ENCODE assay signal across 12 cellular contexts in genomic region chr22:38501797-38502672, GRCh38. TPM values are rescaled to one million over a fixed set of nuclear protein-coding genes. Genes with fewer than 3 reads are reported as not detected.
DNase-seq lines count a peak whose midpoint lies in the region; ATAC-seq lines count a peak whose summit lies in the region.
"Had no signal": no experiment of that assay in that cellular context is flagged by ENCODE, and none has a peak within 500 bp of the region (broad histone marks: within the 10 kb centered on the region; RNA-seq: fewer than 3 reads in every experiment).

No MANE protein-coding gene starts in this region.

- H3K4ac ChIP-seq in mesenchymal stem cell (ENCODE audit: low read depth in 1 of 2, low read length in 2 of 2) = no peak overlapping the region

- peaks cover 74% of the 10 kb centered on the region for H3K36me3 Mint-ChIP-seq in activated naive CD8-positive, alpha-beta T cell treated with anti-CD3 and anti-CD28 coated beads, Interleukin-2, amount 50 U/mL, for 24 hours (ENCODE audit: low read depth)

- no peak overlapping the region for H2BK5ac ChIP-seq in mesenchymal stem cell (ENCODE audit: low read depth, low read length, poor library complexity, severe bottlenecking)

- intact Hi-C loops in right cardiac atrium (cut with DNase I) (loop anchor here in 1 of 4 donors (10.0 kb wide), 1 partner anchor 97 kb away; no protein-coding TSS in a partner anchor), cardiac septum (cut with DNase I) (loop anchor here (5.0 kb wide), 1 partner anchor 35 kb away; the partner anchor contains the start of gene KDELR3)

- H3K4me2 ChIP-seq in mesenchymal stem cell (ENCODE audit: low read length, poor library complexity, severe bottlenecking) = no peak overlapping the region

- no peak overlapping the region for H4K8ac ChIP-seq in mesenchymal stem cell (ENCODE audit: low read length)

- H3K27me3 ChIP-seq in right cardiac atrium (ENCODE audit: control insufficient read depth, insufficient read depth) (no peaks in the 10 kb centered on the region), mesenchymal stem cell (ENCODE audit: control insufficient read depth in 1 of 2, insufficient read depth in 1 of 2, low read length in 2 of 2) (no peaks in the 10 kb centered on the region)

- H3K27ac Mint-ChIP-seq in activated naive CD8-positive, alpha-beta T cell treated with anti-CD3 and anti-CD28 coated beads, Interleukin-2, amount 50 U/mL, for 24 hours = peak overlapping the region; percentile 98

- peaks cover 62% of the 10 kb centered on the region for H3K4me1 Mint-ChIP-seq in activated naive CD8-positive, alpha-beta T cell treated with anti-CD3 and anti-CD28 coated beads, Interleukin-2, amount 50 U/mL, for 24 hours

- no peak overlapping the region for H3K27ac ChIP-seq in right cardiac atrium (ENCODE audit: low read length)
- H3K27ac ChIP-seq in mesenchymal stem cell (ENCODE audit: low read length, poor library complexity, severe bottlenecking) = no peak overlapping the region

- no peaks in the 10 kb centered on the region for H3K27me3 Mint-ChIP-seq in activated naive CD8-positive, alpha-beta T cell treated with anti-CD3 and anti-CD28 coated beads, Interleukin-2, amount 50 U/mL, for 24 hours

- DNase-seq in right cardiac atrium (no peak), cardiac septum (ENCODE audit: low spot score) (no peak), mesenchymal stem cell (no peak), A172 (ENCODE audit: low spot score) (no peak), NCI-H1417 (lab: John Stamatoyannopoulos, UW) (no peak), NCI-H146 (lab: John Stamatoyannopoulos, UW) (no peak)
- DNase-seq in activated naive CD8-positive, alpha-beta T cell treated with anti-CD3 and anti-CD28 coated beads, Interleukin-2, amount 50 U/mL, for 24 hours = no peak
- DNase-seq: activated CD8-positive, alpha-beta memory T cell treated with anti-CD3 and anti-CD28 coated beads, Interleukin-2, amount 50 U/mL, for 4 hours; Right ventricle myocardium superior; stimulated activated naive CD4-positive, alpha-beta T cell treated with Interleukin-2 at 50 U/mL for 16 hours had no signal

- 80% methylated on average over 10 of the region's 10 CpGs for WGBS in right cardiac atrium
- WGBS in mesenchymal stem cell = 97% methylated on average over 8 of the region's 10 CpGs

- no peak overlapping the region for H3K14ac ChIP-seq in mesenchymal stem cell (ENCODE audit: low read length in 2 of 2)

- peak overlapping the region; percentile 96 for H3K4me3 Mint-ChIP-seq in activated naive CD8-positive, alpha-beta T cell treated with anti-CD3 and anti-CD28 coated beads, Interleukin-2, amount 50 U/mL, for 24 hours

- no peak for ATAC-seq in right cardiac atrium
- no peak for ATAC-seq in activated naive CD8-positive, alpha-beta T cell treated with anti-CD3 and anti-CD28 coated beads, Interleukin-2, amount 50 U/mL, for 24 hours
- ATAC-seq in HG03025 (IDR thresholded peaks at IDR 0.05; ENCODE audit: low FRiP score, unreplicated experiment) = no peak

- no peaks in the 10 kb centered on the region for H3K9me3 Mint-ChIP-seq in activated naive CD8-positive, alpha-beta T cell treated with anti-CD3 and anti-CD28 coated beads, Interleukin-2, amount 50 U/mL, for 24 hours

- no peak overlapping the region for H2AFZ ChIP-seq in mesenchymal stem cell (ENCODE audit: low read depth, low read length)

- no peak overlapping the region for H2BK120ac ChIP-seq in mesenchymal stem cell (ENCODE audit: low read depth, low read length)

- H3K18ac ChIP-seq in mesenchymal stem cell (ENCODE audit: low read depth in 1 of 2, low read length in 2 of 2) = no peak overlapping the region

- no peak overlapping the region for H2BK15ac ChIP-seq in mesenchymal stem cell (ENCODE audit: low read depth, poor library complexity, severe bottlenecking)

- H3K9ac ChIP-seq in mesenchymal stem cell (ENCODE audit: low read length) = peak overlapping the region; percentile 99

- no peaks in the 10 kb centered on the region for H3K79me1 ChIP-seq in mesenchymal stem cell (replicated peaks; ENCODE audit: low read length, poor library complexity, severe bottlenecking)

- H3K4me1 ChIP-seq in right cardiac atrium (ENCODE audit: control insufficient read depth, insufficient read depth, low read length) (peaks cover 3% of the 10 kb centered on the region), mesenchymal stem cell (ENCODE audit: control insufficient read depth, insufficient read depth, low read depth, low read length) (peaks cover 4% of the 10 kb centered on the region)

- H3K4me3 ChIP-seq in right cardiac atrium (ENCODE audit: low read length) = peak overlapping the region; percentile 31
- peak overlapping the region in 1 of 2 experiments; percentile 84 for H3K4me3 ChIP-seq in mesenchymal stem cell (ENCODE audit: insufficient read depth in 1 of 2, low read depth in 1 of 2, low read length in 2 of 2)

- H3K36me3 ChIP-seq in mesenchymal stem cell (ENCODE audit: control insufficient read depth in 1 of 2, insufficient read depth in 2 of 2, low read depth in 1 of 2, low read length in 2 of 2) = peaks cover 27 to 67% of the 10 kb centered on the region in 2 experiments

- H3K9me3 ChIP-seq in right cardiac atrium (ENCODE audit: control insufficient read depth, low read length) (no peaks in the 10 kb centered on the region), mesenchymal stem cell (ENCODE audit: control insufficient read depth, low read length) (no peaks in the 10 kb centered on the region)

- H3K23ac ChIP-seq in mesenchymal stem cell (ENCODE audit: low read length in 2 of 2) = no peak overlapping the region

- no peak overlapping the region for H4K91ac ChIP-seq in mesenchymal stem cell (ENCODE audit: low read length)

- H2AK5ac ChIP-seq in mesenchymal stem cell (ENCODE audit: low read length, severe bottlenecking) = no peak overlapping the region

- no peak overlapping the region for H2BK12ac ChIP-seq in mesenchymal stem cell (ENCODE audit: low read length in 2 of 2)

RNA-seq across cellular contexts. Expression of gene DDX17, which starts 4.1 kb away (rescaled TPM):
- total RNA-seq in right cardiac atrium = 100 to 1,000 TPM; 216 to 253 (median 238) TPM
- 134 TPM for polyA plus RNA-seq in right cardiac atrium
- 215 TPM for total RNA-seq in cardiac septum
- polyA plus RNA-seq in mesenchymal stem cell (2013, experiment 1 of 2) = 121 TPM
- polyA plus RNA-seq in mesenchymal stem cell (2013, experiment 2 of 2) = 114 TPM
- total RNA-seq in A172 (2014; rRNA removed; shearing (Covaris generic)) = 241 and 273 TPM in 2 replicates

RNA-seq across cellular contexts. Expression of gene KDELR3, which starts 34.1 kb away (rescaled TPM):
- total RNA-seq in right cardiac atrium (1 to 10 TPM; 5.0 to 8.3 (median 7.4) TPM), cardiac septum (18.2 TPM)
- polyA plus RNA-seq in right cardiac atrium = 7.9 TPM
- 167 TPM for polyA plus RNA-seq in mesenchymal stem cell (2013, experiment 1 of 2)
- 172 TPM for polyA plus RNA-seq in mesenchymal stem cell (2013, experiment 2 of 2)
- 18.4 and 24.4 TPM in 2 replicates for total RNA-seq in A172 (2014; rRNA removed; shearing (Covaris generic))

RNA-seq across cellular contexts. Expression of gene KCNJ4, which starts 47.0 kb away (rescaled TPM):
- total RNA-seq in right cardiac atrium (10 to 100 TPM; 15.7 to 40.5 (median 31.3) TPM), cardiac septum (67.8 TPM)
- 40.4 TPM for polyA plus RNA-seq in right cardiac atrium
- 0.08 TPM for polyA plus RNA-seq in mesenchymal stem cell (2013, experiment 1 of 2)
- polyA plus RNA-seq in mesenchymal stem cell (2013, experiment 2 of 2) = 0.05 TPM
- total RNA-seq in A172 (2014; rRNA removed; shearing (Covaris generic)) = 0.31 TPM in 1 of 2 replicates, not detected in the other
- total RNA-seq: dermis microvascular lymphatic vessel endothelial cell had no signal

Comparison
In these comparisons a context has a peak if more than half of its experiments do, and no peak if none do; other contexts are left out.
1. RNA of gene KCNJ4, which starts 47.0 kb away (total RNA-seq): 67.8 TPM in cardiac septum (single experiment) and 15.7 to 40.5 TPM in right cardiac atrium; 0.31 TPM in A172; every median in the first group is over 10 times any median in the second.